1 cellular context compared by ENCODE assay signal in the genomic region with DNA sequence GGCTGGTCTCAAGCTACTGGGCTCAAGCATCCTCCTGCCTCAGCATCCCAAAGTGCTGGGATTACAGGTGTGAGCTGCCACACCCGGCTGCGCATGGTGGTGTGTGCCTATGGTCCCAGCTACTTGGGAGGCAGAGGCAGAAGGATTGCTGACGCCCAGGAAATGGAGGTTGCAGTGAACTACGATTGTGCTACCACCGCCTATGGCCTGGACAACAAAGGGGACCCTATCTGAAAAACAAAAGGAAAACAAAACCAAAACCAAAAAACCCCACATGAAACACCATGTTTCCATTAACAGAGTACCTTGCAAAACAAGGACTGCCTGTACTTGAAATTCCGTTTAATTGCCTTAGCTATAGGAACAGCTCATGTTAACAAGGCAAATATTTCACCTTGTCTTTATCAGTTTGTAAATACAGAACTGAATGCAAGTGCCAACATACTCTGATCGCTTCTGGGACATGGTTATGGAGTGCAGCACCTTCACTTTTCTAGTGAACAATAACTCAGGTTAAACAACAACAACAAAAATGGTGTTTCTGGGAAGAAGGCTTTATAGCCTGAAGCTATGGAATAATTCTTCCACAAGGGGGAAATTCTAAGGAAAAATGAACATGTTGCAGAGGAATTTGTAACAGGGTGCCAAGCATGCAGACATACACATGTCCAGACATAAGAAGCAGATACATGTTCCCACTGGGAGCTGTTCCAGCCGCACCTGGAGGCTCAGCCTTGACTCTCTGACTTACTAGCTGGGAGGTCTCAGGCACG.
TF ChIP-seq lines count a peak whose summit lies in the region.

No MANE protein-coding gene starts in this region.

TF ChIP-seq in GM12878, 131 proteins besides CTCF, POLR2A, EP300 and RAD21 (continued from another document):
- TF ChIP-seq PRDM15 (CRISPR knock-in tag; IDR thresholded peaks at IDR 0.05) (no peak), ZBTB40 (IDR thresholded peaks at IDR 0.05; ENCODE audit: borderline replicate concordance) (no peak), NR2C1 (IDR thresholded peaks at IDR 0.05) (no peak), TBL1XR1 (IDR thresholded peaks at IDR 0.05; ENCODE audit: low read depth, low read length) (no peak), IKZF1 (conservative IDR thresholded peaks at IDR 0.05) (no peak), ZNF217 (IDR thresholded peaks at IDR 0.05) (no peak), RELA (IDR thresholded peaks at IDR 0.05; ENCODE audit: borderline replicate concordance, partially characterized antibody) (no peak), MXI1 (IDR thresholded peaks at IDR 0.05; ENCODE audit: low read depth, low read length) (no peak), NR2F1 (conservative IDR thresholded peaks at IDR 0.05) (no peak), ZNF622 (IDR thresholded peaks at IDR 0.05) (no peak), CBFB (IDR thresholded peaks at IDR 0.05; ENCODE audit: low read depth) (no peak), KLF5 (IDR thresholded peaks at IDR 0.05; ENCODE audit: partially characterized antibody) (no peak), NKRF (conservative IDR thresholded peaks at IDR 0.05) (no peak)
- TF ChIP-seq, protein P1, sequence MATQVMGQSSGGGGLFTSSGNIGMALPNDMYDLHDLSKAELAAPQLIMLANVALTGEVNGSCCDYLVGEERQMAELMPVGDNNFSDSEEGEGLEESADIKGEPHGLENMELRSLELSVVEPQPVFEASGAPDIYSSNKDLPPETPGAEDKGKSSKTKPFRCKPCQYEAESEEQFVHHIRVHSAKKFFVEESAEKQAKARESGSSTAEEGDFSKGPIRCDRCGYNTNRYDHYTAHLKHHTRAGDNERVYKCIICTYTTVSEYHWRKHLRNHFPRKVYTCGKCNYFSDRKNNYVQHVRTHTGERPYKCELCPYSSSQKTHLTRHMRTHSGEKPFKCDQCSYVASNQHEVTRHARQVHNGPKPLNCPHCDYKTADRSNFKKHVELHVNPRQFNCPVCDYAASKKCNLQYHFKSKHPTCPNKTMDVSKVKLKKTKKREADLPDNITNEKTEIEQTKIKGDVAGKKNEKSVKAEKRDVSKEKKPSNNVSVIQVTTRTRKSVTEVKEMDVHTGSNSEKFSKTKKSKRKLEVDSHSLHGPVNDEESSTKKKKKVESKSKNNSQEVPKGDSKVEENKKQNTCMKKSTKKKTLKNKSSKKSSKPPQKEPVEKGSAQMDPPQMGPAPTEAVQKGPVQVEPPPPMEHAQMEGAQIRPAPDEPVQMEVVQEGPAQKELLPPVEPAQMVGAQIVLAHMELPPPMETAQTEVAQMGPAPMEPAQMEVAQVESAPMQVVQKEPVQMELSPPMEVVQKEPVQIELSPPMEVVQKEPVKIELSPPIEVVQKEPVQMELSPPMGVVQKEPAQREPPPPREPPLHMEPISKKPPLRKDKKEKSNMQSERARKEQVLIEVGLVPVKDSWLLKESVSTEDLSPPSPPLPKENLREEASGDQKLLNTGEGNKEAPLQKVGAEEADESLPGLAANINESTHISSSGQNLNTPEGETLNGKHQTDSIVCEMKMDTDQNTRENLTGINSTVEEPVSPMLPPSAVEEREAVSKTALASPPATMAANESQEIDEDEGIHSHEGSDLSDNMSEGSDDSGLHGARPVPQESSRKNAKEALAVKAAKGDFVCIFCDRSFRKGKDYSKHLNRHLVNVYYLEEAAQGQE (IDR thresholded peaks at IDR 0.05; ENCODE audit: low read depth, low read length): no peak
- TF ChIP-seq, protein P2, sequence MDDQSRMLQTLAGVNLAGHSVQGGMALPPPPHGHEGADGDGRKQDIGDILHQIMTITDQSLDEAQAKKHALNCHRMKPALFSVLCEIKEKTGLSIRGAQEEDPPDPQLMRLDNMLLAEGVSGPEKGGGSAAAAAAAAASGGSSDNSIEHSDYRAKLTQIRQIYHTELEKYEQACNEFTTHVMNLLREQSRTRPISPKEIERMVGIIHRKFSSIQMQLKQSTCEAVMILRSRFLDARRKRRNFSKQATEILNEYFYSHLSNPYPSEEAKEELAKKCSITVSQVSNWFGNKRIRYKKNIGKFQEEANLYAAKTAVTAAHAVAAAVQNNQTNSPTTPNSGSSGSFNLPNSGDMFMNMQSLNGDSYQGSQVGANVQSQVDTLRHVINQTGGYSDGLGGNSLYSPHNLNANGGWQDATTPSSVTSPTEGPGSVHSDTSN (IDR thresholded peaks at IDR 0.05; ENCODE audit: insufficient replicate concordance, low read depth, low read length): no peak
TF ChIP-seq in GM12878: peak in this region for 0.
